In the genomic region with DNA sequence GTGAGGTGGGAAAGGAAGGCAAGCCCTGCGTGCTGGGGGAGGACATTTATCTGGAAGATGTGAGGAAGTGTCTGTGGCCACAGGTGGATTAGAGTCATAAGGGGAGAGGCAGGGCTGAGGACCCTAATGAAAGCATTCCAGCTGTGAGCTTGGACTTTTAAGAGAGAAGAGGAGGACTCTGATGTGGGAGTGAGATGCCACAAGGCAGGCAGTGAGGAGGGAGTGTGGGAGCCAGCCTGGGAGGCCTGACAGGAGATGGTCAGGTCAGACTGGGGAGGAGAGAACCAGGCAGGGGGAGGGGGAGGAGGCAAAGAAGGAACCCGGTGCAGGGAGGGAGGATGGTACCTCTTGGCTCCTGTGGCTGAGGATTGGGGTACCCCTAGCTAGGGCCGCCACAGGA, we compare ENCODE assay signal across 19 cellular contexts. TPM values are rescaled to one million over a fixed set of nuclear protein-coding genes. Genes with fewer than 3 reads are reported as not detected.
DNase-seq lines count a peak whose midpoint lies in the region; ATAC-seq and TF ChIP-seq lines count a peak whose summit lies in the region.
"Had no signal": no experiment of that assay in that cellular context is flagged by ENCODE, and none has a peak within 500 bp of the region (broad histone marks: within the 10 kb centered on the region; RNA-seq: fewer than 3 reads in every experiment).

No MANE protein-coding gene starts in this region.

- H3K36me3 Mint-ChIP-seq in CD8-positive, alpha-beta T cell, result peaks cover 45% of the 10 kb centered on the region
- peaks cover 27% of the 10 kb centered on the region for H3K36me3 Mint-ChIP-seq in activated naive CD8-positive, alpha-beta T cell treated with anti-CD3 and anti-CD28 coated beads, Interleukin-2, amount 50 U/mL, for 24 hours (ENCODE audit: low read depth)
- peaks cover 0 to 30% (median 9%) of the 10 kb centered on the region in 5 donors for H3K36me3 Mint-ChIP-seq in naive thymus-derived CD4-positive, alpha-beta T cell
- no peaks in the 10 kb centered on the region for H3K36me3 Mint-ChIP-seq in glutamatergic neuron (ENCODE audit: unreplicated experiment)

- peaks cover 23% of the 10 kb centered on the region for H3K4me1 ChIP-seq in CD8-positive, alpha-beta T cell (ENCODE audit: insufficient read depth, low read length)
- H3K4me1 ChIP-seq in HCT116 (ENCODE audit: control insufficient read depth in 1 of 2, insufficient read depth in 2 of 2, low read length in 2 of 2) (peaks cover 12 to 42% of the 10 kb centered on the region in 2 experiments), Peyer's patch (peaks cover 0 to 8% (median 1%) of the 10 kb centered on the region in 4 donors)
- peaks cover 2 to 16% of the 10 kb centered on the region in 2 donors for H3K4me1 ChIP-seq in naive thymus-derived CD4-positive, alpha-beta T cell (ENCODE audit: control insufficient read depth in 2 of 2, insufficient read depth in 2 of 2, low read length in 2 of 2)

- peaks cover 60% of the 10 kb centered on the region for H3K79me2 ChIP-seq in HCT116 (ENCODE audit: insufficient read depth, low read length)

- no peaks in the 10 kb centered on the region; the same call in 1 of the 2 replicates for H4K20me1 ChIP-seq in HCT116 (ENCODE audit: insufficient read depth)

- no peak overlapping the region for H3K9ac ChIP-seq in HCT116 (ENCODE audit: low read length)

- H3K27me3 ChIP-seq in CD8-positive, alpha-beta T cell (ENCODE audit: insufficient read depth, low read length), result no peaks in the 10 kb centered on the region
- no peaks in the 10 kb centered on the region for H3K27me3 ChIP-seq in HCT116 (ENCODE audit: insufficient read depth, low read length)
- no peaks in the 10 kb centered on the region for H3K27me3 ChIP-seq in naive thymus-derived CD4-positive, alpha-beta T cell (ENCODE audit: control insufficient read depth in 2 of 2, insufficient read depth in 2 of 2, low read length in 2 of 2)
- H3K27me3 ChIP-seq in Peyer's patch, result no peaks in the 10 kb centered on the region
- H3K27me3 ChIP-seq: dorsolateral prefrontal cortex, esophagus squamous epithelium, transverse colon had no signal

- peak overlapping the region; percentile 65 for H3K4me2 ChIP-seq in HCT116 (ENCODE audit: low read length)

- H3K4me3 Mint-ChIP-seq in CD8-positive, alpha-beta T cell, result no peak overlapping the region
- H3K4me3 Mint-ChIP-seq in activated naive CD8-positive, alpha-beta T cell treated with anti-CD3 and anti-CD28 coated beads, Interleukin-2, amount 50 U/mL, for 24 hours, result no peak overlapping the region
- no peak overlapping the region for H3K4me3 Mint-ChIP-seq in naive thymus-derived CD4-positive, alpha-beta T cell
- H3K4me3 Mint-ChIP-seq in glutamatergic neuron (ENCODE audit: unreplicated experiment), result no peak overlapping the region

- RAD21 ChIA-PET in HCT116 (lab: Charles Lee; ENCODE audit: low non-redundant PET in 1 of 2, low total read pairs in 2 of 2, uncharacterized antibody in 2 of 2, unreplicated experiment in 2 of 2), result no interaction called here

- intact Hi-C loops in CD8-positive, alpha-beta T cell (cut with DNase I, micrococcal nuclease), result no loop called here
- intact Hi-C loops in HCT116 (cut with micrococcal nuclease), result no loop called here
- intact Hi-C loops in naive thymus-derived CD4-positive, alpha-beta T cell (cut with micrococcal nuclease), result no loop called here

- TF ChIP-seq CTCF in CD8-positive, alpha-beta T cell (IDR thresholded peaks at IDR 0.05), result no peak
- TF ChIP-seq CTCF in HCT116 (IDR thresholded peaks at IDR 0.05 in 2 of 3, conservative IDR thresholded peaks at IDR 0.05 in 1 of 3; ENCODE audit: borderline replicate concordance in 1 of 3, insufficient read depth in 1 of 3, low read depth in 2 of 3, low read length in 2 of 3), result no peak
- TF ChIP-seq CTCF in Peyer's patch (IDR thresholded peaks at IDR 0.05), result no peak
- TF ChIP-seq CTCF in glutamatergic neuron (IDR thresholded peaks at IDR 0.05; ENCODE audit: partially characterized antibody, unreplicated experiment), result no peak

- no peaks in the 10 kb centered on the region for H3K9me3 ChIP-seq in CD8-positive, alpha-beta T cell (ENCODE audit: low read length)
- H3K9me3 ChIP-seq in HCT116 (ENCODE audit: control insufficient read depth in 1 of 2, insufficient read depth in 1 of 2, low read depth in 1 of 2, low read length in 2 of 2) (no peaks in the 10 kb centered on the region), Peyer's patch (no peaks in the 10 kb centered on the region)
- H3K9me3 ChIP-seq in naive thymus-derived CD4-positive, alpha-beta T cell (ENCODE audit: control insufficient read depth in 2 of 3, low read length in 3 of 3), result no peaks in the 10 kb centered on the region
- H3K9me3 ChIP-seq: esophagus squamous epithelium, transverse colon had no signal

- H3K9me3 Mint-ChIP-seq in CD8-positive, alpha-beta T cell, result no peaks in the 10 kb centered on the region
- no peaks in the 10 kb centered on the region for H3K9me3 Mint-ChIP-seq in activated naive CD8-positive, alpha-beta T cell treated with anti-CD3 and anti-CD28 coated beads, Interleukin-2, amount 50 U/mL, for 24 hours
- no peaks in the 10 kb centered on the region for H3K9me3 Mint-ChIP-seq in naive thymus-derived CD4-positive, alpha-beta T cell
- H3K9me3 Mint-ChIP-seq in glutamatergic neuron (ENCODE audit: unreplicated experiment), result peaks cover 2% of the 10 kb centered on the region

- H3K9me2 ChIP-seq in HCT116 (ENCODE audit: insufficient read depth), result no peaks in the 10 kb centered on the region

- POLR2A ChIA-PET in CD8-positive, alpha-beta T cell (lab: Charles Lee), result no interaction called here
- POLR2A ChIA-PET in HCT116 (lab: Charles Lee), result no interaction called here
- POLR2A ChIA-PET in naive thymus-derived CD4-positive, alpha-beta T cell (lab: Charles Lee), result no interaction called here

- CTCF ChIA-PET in CD8-positive, alpha-beta T cell (lab: Charles Lee), result interaction anchor here (0.6 to 0.8 kb wide), 3 partner anchors 15 to 796 kb away, joined by 3 read pairs; a partner anchor contains a TSS
- CTCF ChIA-PET in HCT116 (lab: Charles Lee), result interaction anchor here (0.6 to 0.8 kb wide), 2 partner anchors 15 to 26 kb away, joined by 3 read pairs; no protein-coding TSS in a partner anchor
- CTCF ChIA-PET in naive thymus-derived CD4-positive, alpha-beta T cell (lab: Charles Lee), result interaction anchor here (1.1 to 1.7 kb wide), 2 partner anchors 15 to 24 kb away, joined by 6 read pairs; no protein-coding TSS in a partner anchor

- H3K27me3 Mint-ChIP-seq in CD8-positive, alpha-beta T cell (ENCODE audit: low read depth), result no peaks in the 10 kb centered on the region
- H3K27me3 Mint-ChIP-seq in activated naive CD8-positive, alpha-beta T cell treated with anti-CD3 and anti-CD28 coated beads, Interleukin-2, amount 50 U/mL, for 24 hours, result no peaks in the 10 kb centered on the region
- no peaks in the 10 kb centered on the region for H3K27me3 Mint-ChIP-seq in naive thymus-derived CD4-positive, alpha-beta T cell
- H3K27me3 Mint-ChIP-seq in glutamatergic neuron (ENCODE audit: unreplicated experiment), result peaks cover 9% of the 10 kb centered on the region

- no peak overlapping the region for H3K4me3 ChIP-seq in CD8-positive, alpha-beta T cell (ENCODE audit: low read depth, low read length)
- no peak overlapping the region for H3K4me3 ChIP-seq in HCT116 (replicated peaks in 1 of 2; ENCODE audit: low read depth in 1 of 2, low read length in 2 of 2)
- no peak overlapping the region for H3K4me3 ChIP-seq in naive thymus-derived CD4-positive, alpha-beta T cell (ENCODE audit: low read length)
- H3K4me3 ChIP-seq in Peyer's patch, result no peak overlapping the region
- H3K4me3 ChIP-seq: dorsolateral prefrontal cortex, esophagus squamous epithelium, transverse colon had no signal

- BruUV-seq in HCT116 (replicated peaks; lab: Mats Ljungman, UMichigan), result no TSS peak

- H3K27ac ChIP-seq in CD8-positive, alpha-beta T cell (ENCODE audit: low read depth, low read length), result no peak overlapping the region
- H3K27ac ChIP-seq in HCT116 (ENCODE audit: low read depth, low read length) (no peak overlapping the region), Peyer's patch (no peak overlapping the region)
- H3K27ac ChIP-seq in naive thymus-derived CD4-positive, alpha-beta T cell (ENCODE audit: low read depth, low read length), result no peak overlapping the region
- H3K27ac ChIP-seq: dorsolateral prefrontal cortex, esophagus squamous epithelium, transverse colon had no signal

- H2AFZ ChIP-seq in HCT116 (ENCODE audit: low read depth, low read length, poor library complexity, severe bottlenecking), result no peak overlapping the region

- no peak for TF ChIP-seq RAD21 in HCT116 (IDR thresholded peaks at IDR 0.05; ENCODE audit: low read depth)

- peaks cover 47% of the 10 kb centered on the region for H3K4me1 Mint-ChIP-seq in CD8-positive, alpha-beta T cell (ENCODE audit: low read depth)
- peaks cover 58% of the 10 kb centered on the region for H3K4me1 Mint-ChIP-seq in activated naive CD8-positive, alpha-beta T cell treated with anti-CD3 and anti-CD28 coated beads, Interleukin-2, amount 50 U/mL, for 24 hours
- peaks cover 39 to 61% (median 50%) of the 10 kb centered on the region in 7 donors for H3K4me1 Mint-ChIP-seq in naive thymus-derived CD4-positive, alpha-beta T cell
- H3K4me1 Mint-ChIP-seq in glutamatergic neuron (ENCODE audit: low read depth, unreplicated experiment), result peaks cover 3% of the 10 kb centered on the region

- peak overlapping the region; percentile 86 for H3K27ac Mint-ChIP-seq in CD8-positive, alpha-beta T cell
- peak overlapping the region; percentile 76 for H3K27ac Mint-ChIP-seq in activated naive CD8-positive, alpha-beta T cell treated with anti-CD3 and anti-CD28 coated beads, Interleukin-2, amount 50 U/mL, for 24 hours
- peak overlapping the region; percentile 50 to 91 (median 82) for H3K27ac Mint-ChIP-seq in naive thymus-derived CD4-positive, alpha-beta T cell
- H3K27ac Mint-ChIP-seq in glutamatergic neuron (ENCODE audit: unreplicated experiment), result no peak overlapping the region

- no peak for ATAC-seq in CD8-positive, alpha-beta T cell
- ATAC-seq in HCT116 (no peak), HG03442 (IDR thresholded peaks at IDR 0.05; ENCODE audit: unreplicated experiment) (no peak)
- ATAC-seq in activated naive CD8-positive, alpha-beta T cell treated with anti-CD3 and anti-CD28 coated beads, Interleukin-2, amount 50 U/mL, for 24 hours, result no peak
- no peak for ATAC-seq in naive thymus-derived CD4-positive, alpha-beta T cell

- peaks cover 23% of the 10 kb centered on the region for H3K36me3 ChIP-seq in CD8-positive, alpha-beta T cell (ENCODE audit: insufficient read depth, low read length)
- H3K36me3 ChIP-seq in HCT116 (ENCODE audit: control insufficient read depth in 1 of 2, insufficient read depth in 2 of 2, low read length in 2 of 2), result peaks cover 0 to 29% of the 10 kb centered on the region in 2 experiments; a peak in 1 of 4 replicates
- H3K36me3 ChIP-seq in naive thymus-derived CD4-positive, alpha-beta T cell (ENCODE audit: control insufficient read depth in 2 of 3, insufficient read depth in 3 of 3, low read length in 3 of 3), result peaks cover 1 to 44% (median 6%) of the 10 kb centered on the region in 3 experiments
- peaks cover 0 to 36% (median 0%) of the 10 kb centered on the region in 3 donors for H3K36me3 ChIP-seq in Peyer's patch

- DNase-seq in CD8-positive, alpha-beta T cell, result no peak
- DNase-seq in HCT116 (ENCODE audit: low read depth, low spot score) (no peak), Peyer's patch (no peak), glutamatergic neuron (no peak)
- DNase-seq in activated naive CD8-positive, alpha-beta T cell treated with anti-CD3 and anti-CD28 coated beads, Interleukin-2, amount 50 U/mL, for 24 hours, result no peak
- no peak for DNase-seq in naive thymus-derived CD4-positive, alpha-beta T cell
- DNase-seq: activated CD4-positive, alpha-beta T cell treated with anti-CD3 and anti-CD28 coated beads, Interleukin-2, amount 50 U/mL, for 48 hours; activated gamma-delta T cell; DMS79; dorsolateral prefrontal cortex; esophagus squamous epithelium; HCEC 1CT; islet precursor cell; NCI-H1436 treated with DMSO at 0.1 percent for 48 hours; NCI-H2227 treated with DMSO at 0.1 percent for 48 hours; nucleus accumbens; stimulated activated CD4-positive, alpha-beta T cell treated with anti-CD3 and anti-CD28 coated beads, Interleukin-4, amount 100 ng/mL, for 4 hours; transverse colon had no signal

- no peak for TF ChIP-seq POLR2A in HCT116 (IDR thresholded peaks at IDR 0.05; ENCODE audit: borderline replicate concordance, extremely low read depth, insufficient read depth, insufficient read length)
- no peak for TF ChIP-seq POLR2A in Peyer's patch (IDR thresholded peaks at IDR 0.05)

RNA-seq across cellular contexts. Expression of a gene that starts 21.0 kb away (rescaled TPM):
- 10 to 100 TPM; 18.3 to 18.5 TPM for total RNA-seq in CD8-positive, alpha-beta T cell
- total RNA-seq in HCT116 (2021; ENCODE audit: unreplicated experiment), result 87.3 TPM
- 79.5 and 97.2 TPM in 2 replicates for polyA plus RNA-seq in HCT116 (2012)
- 100 to 1,000 TPM in 1 of 5 experiments, 10 to 100 TPM in 4; 26.7 to 196 (median 37.7) TPM for total RNA-seq in naive thymus-derived CD4-positive, alpha-beta T cell
- polyA plus RNA-seq in naive thymus-derived CD4-positive, alpha-beta T cell, result 10 to 100 TPM; 53.4 to 54.1 TPM
- total RNA-seq in Peyer's patch, result 10 to 100 TPM; 25.6 to 44.0 (median 30.0) TPM
- 10.7 TPM for total RNA-seq in glutamatergic neuron (ENCODE audit: unreplicated experiment)

RNA-seq across cellular contexts. Expression of a gene that starts 26.4 kb away (rescaled TPM):
- 1 to 10 TPM; 4.7 to 5.6 TPM for total RNA-seq in CD8-positive, alpha-beta T cell
- total RNA-seq in HCT116 (2021; ENCODE audit: unreplicated experiment) (4.5 TPM), Peyer's patch (10 to 100 TPM in 3 of 4 donors, 1 to 10 TPM in 1; 9.7 to 13.5 (median 10.9) TPM), glutamatergic neuron (ENCODE audit: unreplicated experiment) (6.0 TPM)
- 5.0 and 5.1 TPM in 2 replicates for polyA plus RNA-seq in HCT116 (2012)
- total RNA-seq in naive thymus-derived CD4-positive, alpha-beta T cell, result 100 to 1,000 TPM in 1 of 5 experiments, 10 to 100 TPM in 4; 10.9 to 486 (median 28.5) TPM
- polyA plus RNA-seq in naive thymus-derived CD4-positive, alpha-beta T cell, result 100 to 1,000 TPM; 134 to 150 TPM

RNA-seq across cellular contexts. Expression of a gene that starts 36.8 kb away (rescaled TPM):
- 1 to 10 TPM; 2.8 to 3.0 TPM for total RNA-seq in CD8-positive, alpha-beta T cell
- total RNA-seq in HCT116 (2021; ENCODE audit: unreplicated experiment) (4.2 TPM), Peyer's patch (under 1 TPM in 3 of 4 donors, not detected in 1; 0.28 to 0.83 (median 0.40) TPM), glutamatergic neuron (ENCODE audit: unreplicated experiment) (13.4 TPM)
- polyA plus RNA-seq in HCT116 (2012), result 3.2 and 3.5 TPM in 2 replicates
- total RNA-seq in naive thymus-derived CD4-positive, alpha-beta T cell, result 1 to 10 TPM; 1.5 to 2.9 (median 1.9) TPM
- under 1 TPM; 0.19 to 0.26 TPM for polyA plus RNA-seq in naive thymus-derived CD4-positive, alpha-beta T cell
